Comparison of ENCODE assay signal across 21 cellular contexts in genomic region chr16:85833540-85833914, GRCh38.
"Had no signal": no experiment of that assay in that cellular context is flagged by ENCODE, and none has a peak within 500 bp of the region (broad histone marks: within the 10 kb centered on the region; RNA-seq: fewer than 3 reads in every experiment).

No MANE protein-coding gene starts in this region.

- H3K4me1 Mint-ChIP-seq: activated CD8-positive, alpha-beta memory T cell treated with anti-CD3 and anti-CD28 coated beads, Interleukin-2, amount 10 ng/mL, durations not matched to agents 7 days and 5 days; brain; endodermal cell had no signal

- H3K4me3 Mint-ChIP-seq: activated CD8-positive, alpha-beta memory T cell treated with anti-CD3 and anti-CD28 coated beads, Interleukin-2, amount 10 ng/mL, durations not matched to agents 7 days and 5 days; activated naive CD8-positive, alpha-beta T cell; activated T-cell treated with anti-CD3 and anti-CD28 coated beads, Interleukin-2, amount 50 U/mL, for 24 hours; brain; endodermal cell; naive thymus-derived CD4-positive, alpha-beta T cell; T-cell had no signal

- H3K27ac ChIP-seq: gastroesophageal sphincter, neutrophil, parathyroid adenoma had no signal

- H3K9me3 ChIP-seq: gastroesophageal sphincter, neutrophil had no signal

- H3K4me3 ChIP-seq: gastroesophageal sphincter had no signal

- FAIRE-seq: islet of Langerhans had no signal

- ATAC-seq: activated CD8-positive, alpha-beta memory T cell treated with anti-CD3 and anti-CD28 coated beads, Interleukin-2, amount 10 ng/mL, durations not matched to agents 7 days and 5 days; gastroesophageal sphincter; left lobe of liver; naive thymus-derived CD4-positive, alpha-beta T cell; T-cell had no signal

- H3K36me3 Mint-ChIP-seq: activated naive CD8-positive, alpha-beta T cell; brain; T-cell had no signal

- DNase-seq: activated CD4-positive, alpha-beta T cell treated with anti-CD3 and anti-CD28 coated beads for 1 hour; activated CD4-positive, alpha-beta T cell treated with anti-CD3 and anti-CD28 coated beads, Interleukin-2, amount 50 U/mL, for 48 hours; activated CD8-positive, alpha-beta memory T cell treated with anti-CD3 and anti-CD28 coated beads, Interleukin-2, amount 10 ng/mL, durations not matched to agents 7 days and 5 days; activated gamma-delta T cell; activated T-cell treated with anti-CD3 and anti-CD28 coated beads, Interleukin-2, amount 50 U/mL, for 24 hours; central memory CD4-positive, alpha-beta T cell; endodermal cell; mammary epithelial cell; naive thymus-derived CD4-positive, alpha-beta T cell; stimulated activated CD4-positive, alpha-beta T cell treated with anti-CD3 and anti-CD28 coated beads, Interleukin-2, amount 100 ng/mL, for 48 hours; stimulated activated naive CD4-positive, alpha-beta T cell; T-cell; T1000; trophoblast cell had no signal

- H3K36me3 ChIP-seq: gastroesophageal sphincter, neutrophil had no signal

- H3K27ac Mint-ChIP-seq: activated CD8-positive, alpha-beta memory T cell treated with anti-CD3 and anti-CD28 coated beads, Interleukin-2, amount 10 ng/mL, durations not matched to agents 7 days and 5 days; activated naive CD8-positive, alpha-beta T cell; activated T-cell treated with anti-CD3 and anti-CD28 coated beads, Interleukin-2, amount 50 U/mL, for 24 hours; brain; endodermal cell; naive thymus-derived CD4-positive, alpha-beta T cell had no signal

- H3K9ac ChIP-seq: parathyroid adenoma had no signal

- H3K9me3 Mint-ChIP-seq: T-cell had no signal

- H3K4me1 ChIP-seq: parathyroid adenoma had no signal
